ENCODE assay signal across 1 cellular context in genomic region chrX:72714471-72714916, GRCh38.
TF ChIP-seq lines count a peak whose summit lies in the region.

No MANE protein-coding gene starts in this region.

TF ChIP-seq in K562, 482 proteins besides CTCF, POLR2A, EP300 and RAD21 (continued from another document):
- TF ChIP-seq ETV6 (IDR thresholded peaks at IDR 0.05; ENCODE audit: borderline replicate concordance in 1 of 2, low read depth in 2 of 2, low read length in 1 of 2) (no peak), ETV6 (CRISPR knock-in tag; IDR thresholded peaks at IDR 0.05; ENCODE audit: borderline replicate concordance) (no peak), NRF1 (conservative IDR thresholded peaks at IDR 0.05 in 1 of 2, IDR thresholded peaks at IDR 0.05 in 1 of 2) (peak; percentile 35 to 53; a peak in 3 of 4 replicates)
